2 cellular contexts compared by ENCODE assay signal in the genomic region with DNA sequence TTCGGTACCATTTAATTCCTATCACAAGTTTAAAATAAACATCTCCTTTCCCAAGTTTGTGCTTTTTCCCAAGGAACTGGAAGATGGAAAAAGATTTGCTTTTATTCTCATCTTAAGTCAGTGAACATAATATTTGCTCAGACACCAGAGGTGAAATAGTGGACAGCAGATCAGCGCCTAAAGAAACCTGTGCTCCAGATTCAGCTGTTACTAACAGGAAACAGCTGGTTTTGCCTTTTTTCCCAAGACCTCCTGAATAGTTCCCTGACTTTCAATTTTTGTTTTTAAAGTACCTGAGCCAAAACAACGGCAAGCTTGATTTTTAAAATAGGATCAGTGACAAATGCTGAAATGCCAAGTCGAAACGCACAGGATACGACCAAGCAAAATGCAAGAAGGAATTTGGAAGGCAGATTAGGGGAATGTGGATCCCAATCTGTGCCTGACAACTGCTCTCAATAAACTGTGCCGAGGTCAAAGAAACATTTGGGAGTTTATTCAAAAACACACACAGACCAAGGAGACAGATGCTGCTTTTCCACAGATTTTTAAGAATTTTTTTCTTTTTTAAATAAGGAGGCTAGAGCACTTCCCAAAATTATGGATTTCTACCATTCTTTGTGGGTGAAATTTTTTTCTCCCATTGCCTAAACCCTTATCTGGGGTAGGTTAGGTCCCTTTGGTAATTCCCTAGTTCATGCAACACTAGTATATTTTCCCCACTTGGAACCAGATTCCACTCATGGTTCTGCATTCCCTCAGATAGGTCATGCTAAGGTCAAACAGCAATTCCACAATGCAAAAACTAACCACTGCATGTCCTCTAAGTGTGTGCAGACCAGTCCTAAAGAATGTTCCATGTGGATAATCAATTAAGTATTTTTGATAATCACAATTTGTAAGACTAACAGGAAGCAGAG.
TF ChIP-seq lines count a peak whose summit lies in the region.

No MANE protein-coding gene starts in this region.

TF ChIP-seq in SK-N-SH, 30 proteins besides CTCF, POLR2A, EP300 and RAD21 (continued from another document):
- TF ChIP-seq NFIC (IDR thresholded peaks at IDR 0.05; ENCODE audit: borderline replicate concordance) (no peak), ELF1 (IDR thresholded peaks at IDR 0.05) (no peak), RXRA (IDR thresholded peaks at IDR 0.05; ENCODE audit: borderline replicate concordance, low read depth) (no peak), TCF12 (IDR thresholded peaks at IDR 0.05) (no peak), TAF1 (IDR thresholded peaks at IDR 0.05; ENCODE audit: borderline replicate concordance, low read depth, low read length) (no peak), SMC3 (IDR thresholded peaks at IDR 0.05; ENCODE audit: low read depth, low read length) (no peak), EZH2phosphoT487 (IDR thresholded peaks at IDR 0.05; ENCODE audit: borderline replicate concordance, low read depth) (no peak), TEAD4 (IDR thresholded peaks at IDR 0.05; ENCODE audit: borderline replicate concordance, insufficient read depth) (no peak)
- TF ChIP-seq, protein P1, sequence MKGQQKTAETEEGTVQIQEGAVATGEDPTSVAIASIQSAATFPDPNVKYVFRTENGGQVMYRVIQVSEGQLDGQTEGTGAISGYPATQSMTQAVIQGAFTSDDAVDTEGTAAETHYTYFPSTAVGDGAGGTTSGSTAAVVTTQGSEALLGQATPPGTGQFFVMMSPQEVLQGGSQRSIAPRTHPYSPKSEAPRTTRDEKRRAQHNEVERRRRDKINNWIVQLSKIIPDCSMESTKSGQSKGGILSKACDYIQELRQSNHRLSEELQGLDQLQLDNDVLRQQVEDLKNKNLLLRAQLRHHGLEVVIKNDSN (IDR thresholded peaks at IDR 0.05; ENCODE audit: borderline replicate concordance, low read depth): no peak
- TF ChIP-seq, protein P2, sequence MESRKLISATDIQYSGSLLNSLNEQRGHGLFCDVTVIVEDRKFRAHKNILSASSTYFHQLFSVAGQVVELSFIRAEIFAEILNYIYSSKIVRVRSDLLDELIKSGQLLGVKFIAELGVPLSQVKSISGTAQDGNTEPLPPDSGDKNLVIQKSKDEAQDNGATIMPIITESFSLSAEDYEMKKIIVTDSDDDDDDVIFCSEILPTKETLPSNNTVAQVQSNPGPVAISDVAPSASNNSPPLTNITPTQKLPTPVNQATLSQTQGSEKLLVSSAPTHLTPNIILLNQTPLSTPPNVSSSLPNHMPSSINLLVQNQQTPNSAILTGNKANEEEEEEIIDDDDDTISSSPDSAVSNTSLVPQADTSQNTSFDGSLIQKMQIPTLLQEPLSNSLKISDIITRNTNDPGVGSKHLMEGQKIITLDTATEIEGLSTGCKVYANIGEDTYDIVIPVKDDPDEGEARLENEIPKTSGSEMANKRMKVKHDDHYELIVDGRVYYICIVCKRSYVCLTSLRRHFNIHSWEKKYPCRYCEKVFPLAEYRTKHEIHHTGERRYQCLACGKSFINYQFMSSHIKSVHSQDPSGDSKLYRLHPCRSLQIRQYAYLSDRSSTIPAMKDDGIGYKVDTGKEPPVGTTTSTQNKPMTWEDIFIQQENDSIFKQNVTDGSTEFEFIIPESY (IDR thresholded peaks at IDR 0.05; ENCODE audit: borderline replicate concordance, low read depth): no peak
- TF ChIP-seq, protein P3, sequence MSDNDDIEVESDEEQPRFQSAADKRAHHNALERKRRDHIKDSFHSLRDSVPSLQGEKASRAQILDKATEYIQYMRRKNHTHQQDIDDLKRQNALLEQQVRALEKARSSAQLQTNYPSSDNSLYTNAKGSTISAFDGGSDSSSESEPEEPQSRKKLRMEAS (IDR thresholded peaks at IDR 0.05; ENCODE audit: low read depth): no peak
TF ChIP-seq in SK-N-SH: peak in this region for 0.

TF ChIP-seq in SK-N-SH treated with all-trans-retinoic acid at 6 μM for 48 hours, 23 proteins besides CTCF, POLR2A, EP300 and RAD21:
- TF ChIP-seq, protein P4, sequence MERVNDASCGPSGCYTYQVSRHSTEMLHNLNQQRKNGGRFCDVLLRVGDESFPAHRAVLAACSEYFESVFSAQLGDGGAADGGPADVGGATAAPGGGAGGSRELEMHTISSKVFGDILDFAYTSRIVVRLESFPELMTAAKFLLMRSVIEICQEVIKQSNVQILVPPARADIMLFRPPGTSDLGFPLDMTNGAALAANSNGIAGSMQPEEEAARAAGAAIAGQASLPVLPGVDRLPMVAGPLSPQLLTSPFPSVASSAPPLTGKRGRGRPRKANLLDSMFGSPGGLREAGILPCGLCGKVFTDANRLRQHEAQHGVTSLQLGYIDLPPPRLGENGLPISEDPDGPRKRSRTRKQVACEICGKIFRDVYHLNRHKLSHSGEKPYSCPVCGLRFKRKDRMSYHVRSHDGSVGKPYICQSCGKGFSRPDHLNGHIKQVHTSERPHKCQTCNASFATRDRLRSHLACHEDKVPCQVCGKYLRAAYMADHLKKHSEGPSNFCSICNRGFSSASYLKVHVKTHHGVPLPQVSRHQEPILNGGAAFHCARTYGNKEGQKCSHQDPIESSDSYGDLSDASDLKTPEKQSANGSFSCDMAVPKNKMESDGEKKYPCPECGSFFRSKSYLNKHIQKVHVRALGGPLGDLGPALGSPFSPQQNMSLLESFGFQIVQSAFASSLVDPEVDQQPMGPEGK (CRISPR knock-in tag; IDR thresholded peaks at IDR 0.05; ENCODE audit: borderline replicate concordance): no peak
